In the genomic region with DNA sequence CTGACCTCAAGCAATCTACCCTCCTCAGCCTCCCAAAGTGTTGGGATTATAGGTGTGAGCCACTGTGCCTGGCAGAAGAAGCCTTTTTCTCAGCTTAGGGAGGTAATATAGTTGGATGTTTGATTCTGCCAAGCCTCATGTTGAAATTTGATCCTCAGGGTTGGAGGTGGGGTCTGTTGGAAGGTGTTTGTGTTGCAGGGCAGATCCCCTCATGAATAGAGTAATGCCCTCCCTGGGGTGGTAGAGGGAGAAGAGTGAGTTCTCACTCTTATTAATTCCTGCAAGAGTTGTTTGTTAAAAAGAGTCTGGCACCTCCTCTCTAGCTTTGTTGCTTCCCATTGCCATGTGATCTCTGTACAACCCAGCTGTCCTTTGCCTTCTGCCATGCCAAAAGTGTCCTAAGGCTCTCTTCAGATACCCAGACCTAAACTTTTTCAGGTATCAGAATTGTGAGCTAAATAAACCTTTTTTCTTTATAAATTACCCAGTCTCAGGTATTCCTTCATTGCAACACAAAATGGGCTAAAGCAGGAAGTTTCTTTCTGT, we compare ENCODE assay signal across 2 cellular contexts.
TF ChIP-seq lines count a peak whose summit lies in the region.

No MANE protein-coding gene starts in this region.

TF ChIP-seq in HepG2, 621 proteins besides CTCF, POLR2A, EP300 and RAD21:
- TF ChIP-seq MATR3 (CRISPR knock-in tag; IDR thresholded peaks at IDR 0.05) (no peak), ZNF354B (CRISPR knock-in tag; IDR thresholded peaks at IDR 0.05) (no peak), CBX5 (CRISPR knock-in tag; IDR thresholded peaks at IDR 0.05; ENCODE audit: borderline replicate concordance) (no peak), MXI1 (IDR thresholded peaks at IDR 0.05; ENCODE audit: borderline replicate concordance, low read depth, low read length) (no peak), HCFC1 (IDR thresholded peaks at IDR 0.05; ENCODE audit: low read depth, low read length) (no peak), NCOA1 (CRISPR knock-in tag; IDR thresholded peaks at IDR 0.05) (no peak)
- TF ChIP-seq, protein P1, sequence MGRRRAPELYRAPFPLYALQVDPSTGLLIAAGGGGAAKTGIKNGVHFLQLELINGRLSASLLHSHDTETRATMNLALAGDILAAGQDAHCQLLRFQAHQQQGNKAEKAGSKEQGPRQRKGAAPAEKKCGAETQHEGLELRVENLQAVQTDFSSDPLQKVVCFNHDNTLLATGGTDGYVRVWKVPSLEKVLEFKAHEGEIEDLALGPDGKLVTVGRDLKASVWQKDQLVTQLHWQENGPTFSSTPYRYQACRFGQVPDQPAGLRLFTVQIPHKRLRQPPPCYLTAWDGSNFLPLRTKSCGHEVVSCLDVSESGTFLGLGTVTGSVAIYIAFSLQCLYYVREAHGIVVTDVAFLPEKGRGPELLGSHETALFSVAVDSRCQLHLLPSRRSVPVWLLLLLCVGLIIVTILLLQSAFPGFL (CRISPR knock-in tag; IDR thresholded peaks at IDR 0.05) = no peak

TF ChIP-seq in H1, 55 proteins besides CTCF, POLR2A, EP300 and RAD21:
- TF ChIP-seq, protein P2, sequence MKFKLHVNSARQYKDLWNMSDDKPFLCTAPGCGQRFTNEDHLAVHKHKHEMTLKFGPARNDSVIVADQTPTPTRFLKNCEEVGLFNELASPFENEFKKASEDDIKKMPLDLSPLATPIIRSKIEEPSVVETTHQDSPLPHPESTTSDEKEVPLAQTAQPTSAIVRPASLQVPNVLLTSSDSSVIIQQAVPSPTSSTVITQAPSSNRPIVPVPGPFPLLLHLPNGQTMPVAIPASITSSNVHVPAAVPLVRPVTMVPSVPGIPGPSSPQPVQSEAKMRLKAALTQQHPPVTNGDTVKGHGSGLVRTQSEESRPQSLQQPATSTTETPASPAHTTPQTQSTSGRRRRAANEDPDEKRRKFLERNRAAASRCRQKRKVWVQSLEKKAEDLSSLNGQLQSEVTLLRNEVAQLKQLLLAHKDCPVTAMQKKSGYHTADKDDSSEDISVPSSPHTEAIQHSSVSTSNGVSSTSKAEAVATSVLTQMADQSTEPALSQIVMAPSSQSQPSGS (IDR thresholded peaks at IDR 0.05; ENCODE audit: low read length) = no peak
- TF ChIP-seq, protein P3, sequence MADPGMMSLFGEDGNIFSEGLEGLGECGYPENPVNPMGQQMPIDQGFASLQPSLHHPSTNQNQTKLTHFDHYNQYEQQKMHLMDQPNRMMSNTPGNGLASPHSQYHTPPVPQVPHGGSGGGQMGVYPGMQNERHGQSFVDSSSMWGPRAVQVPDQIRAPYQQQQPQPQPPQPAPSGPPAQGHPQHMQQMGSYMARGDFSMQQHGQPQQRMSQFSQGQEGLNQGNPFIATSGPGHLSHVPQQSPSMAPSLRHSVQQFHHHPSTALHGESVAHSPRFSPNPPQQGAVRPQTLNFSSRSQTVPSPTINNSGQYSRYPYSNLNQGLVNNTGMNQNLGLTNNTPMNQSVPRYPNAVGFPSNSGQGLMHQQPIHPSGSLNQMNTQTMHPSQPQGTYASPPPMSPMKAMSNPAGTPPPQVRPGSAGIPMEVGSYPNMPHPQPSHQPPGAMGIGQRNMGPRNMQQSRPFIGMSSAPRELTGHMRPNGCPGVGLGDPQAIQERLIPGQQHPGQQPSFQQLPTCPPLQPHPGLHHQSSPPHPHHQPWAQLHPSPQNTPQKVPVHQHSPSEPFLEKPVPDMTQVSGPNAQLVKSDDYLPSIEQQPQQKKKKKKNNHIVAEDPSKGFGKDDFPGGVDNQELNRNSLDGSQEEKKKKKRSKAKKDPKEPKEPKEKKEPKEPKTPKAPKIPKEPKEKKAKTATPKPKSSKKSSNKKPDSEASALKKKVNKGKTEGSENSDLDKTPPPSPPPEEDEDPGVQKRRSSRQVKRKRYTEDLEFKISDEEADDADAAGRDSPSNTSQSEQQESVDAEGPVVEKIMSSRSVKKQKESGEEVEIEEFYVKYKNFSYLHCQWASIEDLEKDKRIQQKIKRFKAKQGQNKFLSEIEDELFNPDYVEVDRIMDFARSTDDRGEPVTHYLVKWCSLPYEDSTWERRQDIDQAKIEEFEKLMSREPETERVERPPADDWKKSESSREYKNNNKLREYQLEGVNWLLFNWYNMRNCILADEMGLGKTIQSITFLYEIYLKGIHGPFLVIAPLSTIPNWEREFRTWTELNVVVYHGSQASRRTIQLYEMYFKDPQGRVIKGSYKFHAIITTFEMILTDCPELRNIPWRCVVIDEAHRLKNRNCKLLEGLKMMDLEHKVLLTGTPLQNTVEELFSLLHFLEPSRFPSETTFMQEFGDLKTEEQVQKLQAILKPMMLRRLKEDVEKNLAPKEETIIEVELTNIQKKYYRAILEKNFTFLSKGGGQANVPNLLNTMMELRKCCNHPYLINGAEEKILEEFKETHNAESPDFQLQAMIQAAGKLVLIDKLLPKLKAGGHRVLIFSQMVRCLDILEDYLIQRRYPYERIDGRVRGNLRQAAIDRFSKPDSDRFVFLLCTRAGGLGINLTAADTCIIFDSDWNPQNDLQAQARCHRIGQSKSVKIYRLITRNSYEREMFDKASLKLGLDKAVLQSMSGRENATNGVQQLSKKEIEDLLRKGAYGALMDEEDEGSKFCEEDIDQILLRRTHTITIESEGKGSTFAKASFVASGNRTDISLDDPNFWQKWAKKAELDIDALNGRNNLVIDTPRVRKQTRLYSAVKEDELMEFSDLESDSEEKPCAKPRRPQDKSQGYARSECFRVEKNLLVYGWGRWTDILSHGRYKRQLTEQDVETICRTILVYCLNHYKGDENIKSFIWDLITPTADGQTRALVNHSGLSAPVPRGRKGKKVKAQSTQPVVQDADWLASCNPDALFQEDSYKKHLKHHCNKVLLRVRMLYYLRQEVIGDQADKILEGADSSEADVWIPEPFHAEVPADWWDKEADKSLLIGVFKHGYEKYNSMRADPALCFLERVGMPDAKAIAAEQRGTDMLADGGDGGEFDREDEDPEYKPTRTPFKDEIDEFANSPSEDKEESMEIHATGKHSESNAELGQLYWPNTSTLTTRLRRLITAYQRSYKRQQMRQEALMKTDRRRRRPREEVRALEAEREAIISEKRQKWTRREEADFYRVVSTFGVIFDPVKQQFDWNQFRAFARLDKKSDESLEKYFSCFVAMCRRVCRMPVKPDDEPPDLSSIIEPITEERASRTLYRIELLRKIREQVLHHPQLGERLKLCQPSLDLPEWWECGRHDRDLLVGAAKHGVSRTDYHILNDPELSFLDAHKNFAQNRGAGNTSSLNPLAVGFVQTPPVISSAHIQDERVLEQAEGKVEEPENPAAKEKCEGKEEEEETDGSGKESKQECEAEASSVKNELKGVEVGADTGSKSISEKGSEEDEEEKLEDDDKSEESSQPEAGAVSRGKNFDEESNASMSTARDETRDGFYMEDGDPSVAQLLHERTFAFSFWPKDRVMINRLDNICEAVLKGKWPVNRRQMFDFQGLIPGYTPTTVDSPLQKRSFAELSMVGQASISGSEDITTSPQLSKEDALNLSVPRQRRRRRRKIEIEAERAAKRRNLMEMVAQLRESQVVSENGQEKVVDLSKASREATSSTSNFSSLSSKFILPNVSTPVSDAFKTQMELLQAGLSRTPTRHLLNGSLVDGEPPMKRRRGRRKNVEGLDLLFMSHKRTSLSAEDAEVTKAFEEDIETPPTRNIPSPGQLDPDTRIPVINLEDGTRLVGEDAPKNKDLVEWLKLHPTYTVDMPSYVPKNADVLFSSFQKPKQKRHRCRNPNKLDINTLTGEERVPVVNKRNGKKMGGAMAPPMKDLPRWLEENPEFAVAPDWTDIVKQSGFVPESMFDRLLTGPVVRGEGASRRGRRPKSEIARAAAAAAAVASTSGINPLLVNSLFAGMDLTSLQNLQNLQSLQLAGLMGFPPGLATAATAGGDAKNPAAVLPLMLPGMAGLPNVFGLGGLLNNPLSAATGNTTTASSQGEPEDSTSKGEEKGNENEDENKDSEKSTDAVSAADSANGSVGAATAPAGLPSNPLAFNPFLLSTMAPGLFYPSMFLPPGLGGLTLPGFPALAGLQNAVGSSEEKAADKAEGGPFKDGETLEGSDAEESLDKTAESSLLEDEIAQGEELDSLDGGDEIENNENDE (IDR thresholded peaks at IDR 0.05; ENCODE audit: insufficient replicate concordance, low read length) = no peak
- no peak for TF ChIP-seq ASH2L (IDR thresholded peaks at IDR 0.05; ENCODE audit: low read length)
- no peak for TF ChIP-seq SIN3A (conservative IDR thresholded peaks at IDR 0.05 in 1 of 2, IDR thresholded peaks at IDR 0.05 in 1 of 2; ENCODE audit: low read depth in 1 of 2, low read length in 2 of 2)
- no peak for TF ChIP-seq KDM1A (IDR thresholded peaks at IDR 0.05; ENCODE audit: borderline replicate concordance, low read length)
- no peak for TF ChIP-seq TAF7 (optimal IDR thresholded peaks at IDR 0.05; ENCODE audit: borderline replicate concordance, low read depth, low read length)
- TF ChIP-seq YY1 (IDR thresholded peaks at IDR 0.05; ENCODE audit: low read depth, low read length) = no peak
- TF ChIP-seq SIX5 (IDR thresholded peaks at IDR 0.05; ENCODE audit: low read depth, low read length) = peak; percentile 25; the same call in 1 of the 2 replicates
